8 cellular contexts compared by ENCODE assay signal in the genomic region with DNA sequence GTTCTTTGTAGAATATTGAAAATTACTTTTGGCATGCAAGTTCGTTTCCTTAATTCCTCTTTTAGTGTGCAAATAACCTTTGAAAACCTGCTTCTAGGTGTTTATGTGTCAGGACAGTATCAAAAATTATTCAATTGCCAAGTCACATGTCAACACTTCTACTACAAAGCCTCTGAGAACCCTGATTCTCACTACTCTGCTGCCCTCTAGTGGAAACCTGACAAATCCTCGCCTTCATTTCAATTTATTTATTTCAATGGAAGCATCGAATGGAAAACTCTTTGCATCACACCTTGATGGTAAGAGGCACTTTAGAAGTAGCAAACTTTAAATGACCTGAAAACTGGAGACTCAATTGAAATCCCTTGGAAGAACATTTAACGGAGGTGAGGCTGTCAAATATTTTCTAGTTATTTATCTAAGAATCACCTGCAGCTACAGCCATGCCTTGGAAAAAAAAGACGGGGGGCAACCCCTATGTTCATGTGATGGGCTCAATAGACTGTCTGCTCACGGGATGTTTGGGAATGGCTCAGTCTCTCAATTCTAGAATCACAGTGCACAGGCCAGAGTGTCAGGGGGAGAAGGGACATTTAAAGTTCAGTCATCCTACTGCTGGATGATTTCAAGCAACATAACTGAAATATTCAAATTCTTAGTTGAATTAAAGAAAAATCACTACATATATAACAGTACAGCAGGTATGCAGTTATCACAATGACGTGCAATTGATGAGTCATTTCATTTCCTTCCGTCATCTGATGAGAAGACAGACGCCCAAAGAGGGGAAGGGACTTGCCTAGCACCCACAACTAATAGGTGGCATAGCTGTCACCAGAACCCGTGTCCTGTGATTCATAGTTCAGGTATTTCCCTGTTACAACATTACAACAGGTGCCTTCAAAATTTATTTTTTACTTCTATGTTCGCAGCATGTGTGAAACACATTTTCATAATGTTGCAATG.
DNase-seq lines count a peak whose midpoint lies in the region; ATAC-seq, FAIRE-seq and TF ChIP-seq lines count a peak whose summit lies in the region.

No MANE protein-coding gene starts in this region.

- ATAC-seq in GM21360 (IDR thresholded peaks at IDR 0.05; ENCODE audit: unreplicated experiment) = no peak

- no peak overlapping the region for H3K9ac ChIP-seq in keratinocyte (ENCODE audit: control insufficient read depth, extremely low read depth, insufficient read depth, low read length)

- peak; percentile 82 for DNase-seq in A172 (ENCODE audit: low spot score)
- peak; percentile 56 for DNase-seq in G401 (ENCODE audit: low spot score)
- peak; percentile 76 for DNase-seq in HT-29 (ENCODE audit: low spot score)
- DNase-seq in NCI-H774 (lab: John Stamatoyannopoulos, UW) = peak; percentile 76
- peak; percentile 51 for DNase-seq in brain microvascular endothelial cell
- peak; percentile 17 for DNase-seq in keratinocyte (ENCODE audit: low read depth, low spot score)
- peak; percentile 15 for DNase-seq in transverse colon

- H3K9me3 ChIP-seq in keratinocyte (ENCODE audit: control insufficient read depth, low read depth, low read length) = no peaks in the 10 kb centered on the region
- H3K9me3 ChIP-seq in transverse colon = no peaks in the 10 kb centered on the region

- no peaks in the 10 kb centered on the region for H3K36me3 ChIP-seq in brain microvascular endothelial cell (replicated peaks)
- H3K36me3 ChIP-seq in keratinocyte (ENCODE audit: control insufficient read depth in 2 of 2, extremely low read depth in 1 of 2, insufficient read depth in 2 of 2, low read length in 2 of 2) = no peaks in the 10 kb centered on the region
- H3K36me3 ChIP-seq in transverse colon = no peaks in the 10 kb centered on the region

- H4K20me1 ChIP-seq in keratinocyte (ENCODE audit: control insufficient read depth, extremely low read depth, insufficient read depth, low read length) = no peaks in the 10 kb centered on the region

- TF ChIP-seq EP300 in transverse colon (IDR thresholded peaks at IDR 0.05; ENCODE audit: low read depth) = no peak

- H3K9me1 ChIP-seq in keratinocyte (ENCODE audit: control insufficient read depth, extremely low read depth, insufficient read depth, low read length) = no peaks in the 10 kb centered on the region

- intact Hi-C loops in transverse colon (cut with DNase I; ENCODE audit: low total_unique reads) = no loop called here

- H2AFZ ChIP-seq in keratinocyte (ENCODE audit: control insufficient read depth, low read length) = no peak overlapping the region

- no peak for TF ChIP-seq POLR2A in transverse colon (IDR thresholded peaks at IDR 0.05)

- H3K27ac ChIP-seq in brain microvascular endothelial cell (no peak overlapping the region), keratinocyte (ENCODE audit: control insufficient read depth, insufficient read depth, low read length) (no peak overlapping the region), transverse colon (no peak overlapping the region)

- in situ Hi-C loops in G401 (cut with HindIII; ENCODE audit: low sequenced_read_pairs) = no loop called here
- in situ Hi-C loops in brain microvascular endothelial cell (cut with HindIII; ENCODE audit: low pct_ligation_motif_present, low sequenced_read_pairs) = no loop called here
- in situ Hi-C loops in transverse colon (cut with MboI; ENCODE audit: low pct_ligation_motif_present in 1 of 4, low pct_unique_long_range_greater_than_20kb in 1 of 4, low sequenced_read_pairs in 3 of 4) = no loop called here

- H3K4me1 ChIP-seq in keratinocyte (ENCODE audit: control insufficient read depth, extremely low read depth, insufficient read depth, low read length) (no peaks in the 10 kb centered on the region), transverse colon (no peaks in the 10 kb centered on the region)

- TF ChIP-seq CTCF in brain microvascular endothelial cell (IDR thresholded peaks at IDR 0.05; ENCODE audit: low read depth, low read length, missing control alignments) = peak; percentile 69
- peak; percentile 48 to 77 (median 60) for TF ChIP-seq CTCF in keratinocyte (optimal IDR thresholded peaks at IDR 0.05 in 1 of 3, IDR thresholded peaks at IDR 0.05 in 1 of 3, conservative IDR thresholded peaks at IDR 0.05 in 1 of 3; ENCODE audit: extremely low read depth in 1 of 3, insufficient read depth in 2 of 3, low read length in 3 of 3)
- peak; percentile 54 to 71 (median 64) for TF ChIP-seq CTCF in transverse colon (IDR thresholded peaks at IDR 0.05)

- no peak overlapping the region for H3K4me3 ChIP-seq in brain microvascular endothelial cell (ENCODE audit: low read depth, low read length)
- no peak overlapping the region for H3K4me3 ChIP-seq in keratinocyte (ENCODE audit: control insufficient read depth in 2 of 3, extremely low read depth in 1 of 3, insufficient read depth in 2 of 3, low read depth in 1 of 3, low read length in 3 of 3)
- H3K4me3 ChIP-seq in transverse colon = no peak overlapping the region

- H3K27me3 ChIP-seq in brain microvascular endothelial cell (replicated peaks) = no peaks in the 10 kb centered on the region
- H3K27me3 ChIP-seq in keratinocyte (ENCODE audit: control insufficient read depth, extremely low read depth, insufficient read depth, low read length) = no peaks in the 10 kb centered on the region
- H3K27me3 ChIP-seq in transverse colon = no peaks in the 10 kb centered on the region

- 29 to 32% methylated on average over 11 of the region's 11 CpGs for WGBS in transverse colon (ENCODE audit: low coverage in 1 of 2), 2 donors

- H3K79me2 ChIP-seq in keratinocyte (ENCODE audit: control insufficient read depth, insufficient read depth, low read length) = no peaks in the 10 kb centered on the region

- dilution Hi-C loops in keratinocyte (cut with MboI; ENCODE audit: extremely low pct_ligation_motif_present, low sequenced_read_pairs) = no loop called here

- FAIRE-seq in keratinocyte (lab: Jason Lieb, UNC) = peak; percentile 76

- H3K4me2 ChIP-seq in keratinocyte (ENCODE audit: control insufficient read depth, extremely low read depth, insufficient read depth, low read depth, low read length) = no peak overlapping the region

Comparison
In these comparisons a context has a peak if more than half of its experiments do, and no peak if none do; other contexts are left out.
1. DNase-seq: peak in every context shown above with its lines; median percentile 82 in A172; 76 in HT-29; 76 in NCI-H774; 56 in G401; 51 in brain microvascular endothelial cell; 17 in keratinocyte; 15 in transverse colon.